31 cellular contexts compared by ENCODE assay signal in genomic region chr12:19794116-19794515, GRCh38.
"Had no signal": no experiment of that assay in that cellular context is flagged by ENCODE, and none has a peak within 500 bp of the region (broad histone marks: within the 10 kb centered on the region; RNA-seq: fewer than 3 reads in every experiment).

No MANE protein-coding gene starts in this region.

- FAIRE-seq: bronchial epithelial cell, islet of Langerhans had no signal

- H3K9me3 Mint-ChIP-seq: central memory CD8-positive, alpha-beta T cell; T-helper 1 cell treated with Interleukin-12 subunit alpha and Interleukin-12 subunit beta and Interleukin-4 antibody, amounts not matched to agents 30 μg/mL and 1 μg/mL, for 36 hours; type B pancreatic cell had no signal

- H3K4me3 ChIP-seq: ascending aorta, esophagus muscularis mucosa, heart right ventricle, psoas muscle, thoracic aorta, vagina had no signal

- ATAC-seq: activated CD4-positive, CD25-positive, alpha-beta regulatory T cell treated with anti-CD3 and anti-CD28 coated beads, Interleukin-2, amount 50 U/mL, for 24 hours; foreskin keratinocyte; heart right ventricle; left cardiac atrium; left ventricle myocardium superior; psoas muscle; right cardiac atrium had no signal

- H3K4me1 ChIP-seq: esophagus muscularis mucosa, foreskin keratinocyte, heart right ventricle, parathyroid adenoma, psoas muscle, vagina had no signal

- H3K9me3 ChIP-seq: ascending aorta, esophagus muscularis mucosa, psoas muscle, thoracic aorta, vagina had no signal

- H2AFZ ChIP-seq: parathyroid adenoma had no signal

- H3K27ac ChIP-seq: esophagus muscularis mucosa, foreskin keratinocyte, heart right ventricle, parathyroid adenoma, psoas muscle, vagina, WERI-Rb-1 had no signal

- H3K27me3 ChIP-seq: ascending aorta, esophagus muscularis mucosa, foreskin keratinocyte, heart right ventricle, vagina had no signal

- H3K79me2 ChIP-seq: parathyroid adenoma had no signal

- H3K4me3 Mint-ChIP-seq: activated naive CD8-positive, alpha-beta T cell; central memory CD8-positive, alpha-beta T cell; nephron progenitor cell; T-helper 1 cell treated with Interleukin-12 subunit alpha and Interleukin-12 subunit beta and Interleukin-4 antibody, amounts not matched to agents 30 μg/mL and 1 μg/mL, for 36 hours; type B pancreatic cell had no signal

- H3K36me3 ChIP-seq: ascending aorta, esophagus muscularis mucosa, heart right ventricle, thoracic aorta, vagina, WERI-Rb-1 had no signal

- H3K9ac ChIP-seq: parathyroid adenoma had no signal

- H3K4me1 Mint-ChIP-seq: nephron progenitor cell had no signal

- H3K36me3 Mint-ChIP-seq: type B pancreatic cell had no signal

- H3K27me3 Mint-ChIP-seq: activated naive CD8-positive, alpha-beta T cell; type B pancreatic cell had no signal

- H3K27ac Mint-ChIP-seq: nephron progenitor cell; T-helper 1 cell treated with Interleukin-12 subunit alpha and Interleukin-12 subunit beta and Interleukin-4 antibody, amounts not matched to agents 30 μg/mL and 1 μg/mL, for 36 hours; type B pancreatic cell had no signal

- DNase-seq: activated CD4-positive, alpha-beta T cell treated with anti-CD3 and anti-CD28 coated beads for 48 hours; activated CD4-positive, alpha-beta T cell treated with anti-CD3 and anti-CD28 coated beads, Interleukin-2, amount 50 U/mL, for 48 hours; activated CD8-positive, alpha-beta memory T cell treated with anti-CD3 and anti-CD28 coated beads for 24 hours; activated gamma-delta T cell treated with Interleukin-2 at 50 U/mL for 16 hours; activated T-cell treated with anti-CD3 and anti-CD28 coated beads, Interleukin-2, amount 50 U/mL, for 1 hour; dermis blood vessel endothelial cell; effector CD4-positive, alpha-beta T cell; foreskin keratinocyte; heart right ventricle; left cardiac atrium; left ventricle myocardium superior; nephron progenitor cell; psoas muscle; right cardiac atrium; stimulated activated CD4-positive, alpha-beta T cell treated with anti-CD3 and anti-CD28 coated beads, Interleukin-15, amount 100 ng/mL, for 24 hours; stimulated activated naive CD4-positive, alpha-beta T cell; SW 1271; T1000; WERI-Rb-1 had no signal
